8 cellular contexts compared by ENCODE assay signal in genomic region chr1:25874635-25875153, GRCh38. TPM values are rescaled to one million over a fixed set of nuclear protein-coding genes. Genes with fewer than 3 reads are reported as not detected.
DNase-seq lines count a peak whose midpoint lies in the region; ATAC-seq and TF ChIP-seq lines count a peak whose summit lies in the region.

No MANE protein-coding gene starts in this region.

- H3K27me3 ChIP-seq in mammary epithelial cell (ENCODE audit: insufficient read depth, low read length) (no peaks in the 10 kb centered on the region), mononuclear cell (ENCODE audit: insufficient read depth, low read length) (no peaks in the 10 kb centered on the region)

- H3K4me1 Mint-ChIP-seq in activated naive CD4-positive, alpha-beta T cell treated with anti-CD3 and anti-CD28 coated beads, Interleukin-2, amount 50 U/mL, for 24 hours, result peaks cover 5% of the 10 kb centered on the region

- no peaks in the 10 kb centered on the region for H3K9me3 Mint-ChIP-seq in activated naive CD4-positive, alpha-beta T cell treated with anti-CD3 and anti-CD28 coated beads, Interleukin-2, amount 50 U/mL, for 24 hours

- intact Hi-C loops in mammary epithelial cell (cut with micrococcal nuclease), result loop anchor here (1.0 kb wide), 1 partner anchor 18 kb away; no protein-coding TSS in a partner anchor

- no peak for TF ChIP-seq CTCF in mammary epithelial cell (conservative IDR thresholded peaks at IDR 0.05 in 1 of 2, IDR thresholded peaks at IDR 0.05 in 1 of 2; ENCODE audit: extremely low read depth in 1 of 2, insufficient read depth in 1 of 2, low read depth in 1 of 2, low read length in 2 of 2)

- H3K9me3 ChIP-seq in mammary epithelial cell (replicated peaks; ENCODE audit: insufficient read depth, low read length), result no peaks in the 10 kb centered on the region
- H3K9me3 ChIP-seq in mononuclear cell (ENCODE audit: low read depth, low read length), result no peaks in the 10 kb centered on the region

- H3K36me3 Mint-ChIP-seq in activated naive CD4-positive, alpha-beta T cell treated with anti-CD3 and anti-CD28 coated beads, Interleukin-2, amount 50 U/mL, for 24 hours, result no peaks in the 10 kb centered on the region

- in situ Hi-C loops in mammary epithelial cell (cut with MboI; ENCODE audit: low sequenced_read_pairs in 2 of 2), result loop anchor here in 1 of 2 donors (25.0 kb wide), 1 partner anchor 413 kb away; the partner anchor contains the start of gene SH3BGRL3

- no peak for DNase-seq in activated naive CD4-positive, alpha-beta T cell (lab: John Stamatoyannopoulos, UW)
- DNase-seq in mammary epithelial cell, result no peak
- no peak for DNase-seq in cortex of kidney (lab: John Stamatoyannopoulos, UW)
- DNase-seq in stimulated activated CD8-positive, alpha-beta memory T cell treated with anti-CD3 and anti-CD28 coated beads, Interleukin-4, amount 100 ng/mL, for 48 hours, result no peak

- peak overlapping the region; percentile 4 for H3K27ac ChIP-seq in mammary epithelial cell (ENCODE audit: insufficient read depth, low read depth, low read length)
- H3K27ac ChIP-seq in urinary bladder (ENCODE audit: low read depth), result peak overlapping the region; percentile 92

- no TSS peak for BruUV-seq in mammary epithelial cell (replicated peaks; lab: Mats Ljungman, UMichigan)

- CTCF ChIA-PET in mammary epithelial cell (lab: Charles Lee; ENCODE audit: low non-redundant PET), result interaction anchor here (0.6 to 1.3 kb wide), 5 partner anchors 16 to 639 kb away, joined by 3 to 12 read pairs (median 5); partner anchors contain the start of gene PAFAH2

- peak overlapping the region; percentile 98 for H3K4me2 ChIP-seq in mammary epithelial cell (ENCODE audit: insufficient read depth, low read depth, low read length)

- dilution Hi-C loops in mammary epithelial cell (cut with HindIII; ENCODE audit: low sequenced_read_pairs), result no loop called here

- H3K4me1 ChIP-seq in mammary epithelial cell (ENCODE audit: insufficient read depth, low read length) (peaks cover 56% of the 10 kb centered on the region), mononuclear cell (ENCODE audit: insufficient read depth, low read length) (peaks cover 56% of the 10 kb centered on the region), urinary bladder (ENCODE audit: insufficient read depth) (no peaks in the 10 kb centered on the region)

- no peaks in the 10 kb centered on the region for H3K27me3 Mint-ChIP-seq in activated naive CD4-positive, alpha-beta T cell treated with anti-CD3 and anti-CD28 coated beads, Interleukin-2, amount 50 U/mL, for 24 hours

- ATAC-seq in HG02852 (IDR thresholded peaks at IDR 0.05; ENCODE audit: unreplicated experiment), result no peak

- H3K79me2 ChIP-seq in mammary epithelial cell (ENCODE audit: insufficient read depth, low read length), result peaks cover 23% of the 10 kb centered on the region

- H3K4me3 ChIP-seq in mammary epithelial cell (replicated peaks in 1 of 3; ENCODE audit: insufficient read depth in 1 of 3, low read depth in 2 of 3, low read length in 3 of 3) (peak overlapping the region; percentile 67 to 79 (median 71)), mononuclear cell (ENCODE audit: low read length) (peak overlapping the region; percentile 44), urinary bladder (ENCODE audit: low read depth, low read length) (peak overlapping the region; percentile 63)

- H2AFZ ChIP-seq in mammary epithelial cell (ENCODE audit: low read depth, low read length), result peak overlapping the region; percentile 89

- no peaks in the 10 kb centered on the region for H3K36me3 ChIP-seq in mammary epithelial cell (ENCODE audit: insufficient read depth, low read length)
- no peaks in the 10 kb centered on the region for H3K36me3 ChIP-seq in urinary bladder (ENCODE audit: insufficient read depth)

- peak overlapping the region; percentile 68 for H3K9ac ChIP-seq in mammary epithelial cell (ENCODE audit: insufficient read depth, low read length)

- H3K4me3 Mint-ChIP-seq in activated naive CD4-positive, alpha-beta T cell treated with anti-CD3 and anti-CD28 coated beads, Interleukin-2, amount 50 U/mL, for 24 hours, result peak overlapping the region; percentile 85

- WGBS in mammary epithelial cell (ENCODE audit: low coverage, missing lambda C conversion rate), result 32% methylated on average over 8 of the region's 8 CpGs
- 39% methylated on average over 8 of the region's 8 CpGs for WGBS in urinary bladder

- H3K27ac Mint-ChIP-seq in activated naive CD4-positive, alpha-beta T cell treated with anti-CD3 and anti-CD28 coated beads, Interleukin-2, amount 50 U/mL, for 24 hours, result no peak overlapping the region

- H4K20me1 ChIP-seq in mammary epithelial cell (ENCODE audit: insufficient read depth, low read length), result no peaks in the 10 kb centered on the region

RNA-seq across cellular contexts. Expression of gene PAQR7, which starts 0.8 kb away (rescaled TPM):
- total RNA-seq in mammary epithelial cell, result 10 to 100 TPM; 21.6 to 28.3 TPM
- 18.2 TPM for polyA plus RNA-seq in mammary epithelial cell
- polyA minus RNA-seq in mammary epithelial cell, result 17.3 TPM
- 3.5 TPM for total RNA-seq in mononuclear cell
- total RNA-seq in urinary bladder, result 10.4 TPM
- 13.4 TPM for polyA plus RNA-seq in urinary bladder

RNA-seq across cellular contexts. Expression of gene AUNIP, which starts 15.4 kb away (rescaled TPM):
- total RNA-seq in mammary epithelial cell (1 to 10 TPM; 5.7 to 9.3 TPM), mononuclear cell (0.94 TPM), urinary bladder (1.4 TPM)
- polyA plus RNA-seq in mammary epithelial cell (9.9 TPM), urinary bladder (0.11 TPM)
- 10.2 TPM for polyA minus RNA-seq in mammary epithelial cell

RNA-seq across cellular contexts. Expression of gene STMN1, which starts 31.5 kb away (rescaled TPM):
- total RNA-seq in mammary epithelial cell (100 to 1,000 TPM in 1 of 2 donors, 10 to 100 TPM in 1; 42.5 to 202 TPM), mononuclear cell (6.4 TPM), urinary bladder (67.9 TPM)
- polyA plus RNA-seq in mammary epithelial cell (73.8 TPM), urinary bladder (49.4 TPM)
- 50.2 TPM for polyA minus RNA-seq in mammary epithelial cell

RNA-seq across cellular contexts. Expression of gene MTFR1L, which starts 54.9 kb away (rescaled TPM):
- total RNA-seq in mammary epithelial cell (10 to 100 TPM; 31.2 to 39.0 TPM), mononuclear cell (17.0 TPM), urinary bladder (23.7 TPM)
- polyA plus RNA-seq in mammary epithelial cell (27.1 TPM), urinary bladder (95.3 TPM)
- 44.1 TPM for polyA minus RNA-seq in mammary epithelial cell
